In the genomic region with DNA sequence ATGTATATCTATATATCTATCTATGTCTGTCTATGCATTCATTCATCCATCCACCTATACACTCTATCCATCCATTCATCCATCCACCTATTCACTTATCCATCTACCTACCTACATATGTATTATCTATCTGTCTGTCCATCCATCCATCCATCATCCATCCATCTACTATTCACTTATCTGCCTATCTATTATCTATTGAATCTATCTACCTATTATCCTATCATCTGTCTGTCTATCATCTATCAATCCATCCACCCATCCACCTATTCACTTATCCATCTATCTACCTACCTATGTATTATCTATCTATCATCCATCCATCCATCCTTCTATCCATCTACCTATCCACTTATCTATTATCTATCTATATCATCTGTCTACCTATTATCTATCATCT, we compare ENCODE assay signal across 23 cellular contexts.
DNase-seq lines count a peak whose midpoint lies in the region; ATAC-seq, FAIRE-seq and TF ChIP-seq lines count a peak whose summit lies in the region.
"Had no signal": no experiment of that assay in that cellular context is flagged by ENCODE, and none has a peak within 500 bp of the region (broad histone marks: within the 10 kb centered on the region; RNA-seq: fewer than 3 reads in every experiment).

No MANE protein-coding gene starts in this region.

- H4K20me1 ChIP-seq in HepG2 (ENCODE audit: insufficient read depth, low read length) (no peaks in the 10 kb centered on the region), K562 (replicated peaks; ENCODE audit: control insufficient read depth, insufficient read depth, low read length) (no peaks in the 10 kb centered on the region)
- H4K20me1 ChIP-seq: BLaER1 had no signal

- H3K27me3 ChIP-seq in HepG2 (ENCODE audit: control insufficient read depth in 1 of 2, insufficient read depth in 2 of 2, low read length in 2 of 2), result no peaks in the 10 kb centered on the region
- no peaks in the 10 kb centered on the region for H3K27me3 ChIP-seq in right lobe of liver
- no peaks in the 10 kb centered on the region for H3K27me3 ChIP-seq in K562 (ENCODE audit: control insufficient read depth in 2 of 2, insufficient read depth in 2 of 2, low read length in 2 of 2)
- H3K27me3 ChIP-seq: BE2C, BLaER1 had no signal

- DNase-seq in HepG2 (ENCODE audit: low spot score), result no peak
- no peak for DNase-seq in right lobe of liver
- no peak for DNase-seq in K562 (ENCODE audit: extremely low read depth in 1 of 4, low spot score in 3 of 4)
- DNase-seq in GM20000 (ENCODE audit: low spot score), result no peak
- DNase-seq in mucosa of gallbladder (ENCODE audit: low spot score), result no peak
- no peak for DNase-seq in middle frontal gyrus (ENCODE audit: extremely low spot score, low spot score)
- DNase-seq: AML-193; BE2C; C1 segment of cervical spinal cord; Caco-2; Calu3; CD4-positive, alpha-beta T cell; CD8-positive, alpha-beta T cell; DMS79 treated with DMSO at 0.1 percent for 48 hours; GF-D8 had no signal

- H3K4me3 ChIP-seq in HepG2 (replicated peaks in 1 of 3; ENCODE audit: insufficient read depth in 1 of 3, low read depth in 2 of 3, low read length in 3 of 3) (no peak overlapping the region), right lobe of liver (no peak overlapping the region), HEK293 (ENCODE audit: low read depth, low read length) (no peak overlapping the region), K562 (no peak overlapping the region)
- H3K4me3 ChIP-seq: A549, BLaER1 had no signal

- H3K9me3 ChIP-seq in HepG2 (ENCODE audit: low read length) (no peaks in the 10 kb centered on the region), right lobe of liver (no peaks in the 10 kb centered on the region), HEK293 (ENCODE audit: control insufficient read depth, insufficient read depth, low read depth, low read length) (no peaks in the 10 kb centered on the region), K562 (replicated peaks; ENCODE audit: control insufficient read depth, insufficient read depth, low read depth, low read length) (no peaks in the 10 kb centered on the region)
- H3K9me3 ChIP-seq: A549, BE2C, BLaER1, Caco-2 had no signal

- H3K36me3 ChIP-seq in HepG2 (replicated peaks in 1 of 2; ENCODE audit: control insufficient read depth in 1 of 2, insufficient read depth in 2 of 2, low read length in 2 of 2) (no peaks in the 10 kb centered on the region), right lobe of liver (no peaks in the 10 kb centered on the region), HEK293 (ENCODE audit: control insufficient read depth in 2 of 2, insufficient read depth in 1 of 2, low read length in 2 of 2) (no peaks in the 10 kb centered on the region), K562 (ENCODE audit: control insufficient read depth, insufficient read depth, low read length) (no peaks in the 10 kb centered on the region)
- H3K36me3 ChIP-seq: BE2C, BLaER1 had no signal

- no peak for TF ChIP-seq RAD21 in HepG2 (CRISPR knock-in tag; IDR thresholded peaks at IDR 0.05)
- no peak for TF ChIP-seq RAD21 in K562 (CRISPR knock-in tag; conservative IDR thresholded peaks at IDR 0.05 in 1 of 2, IDR thresholded peaks at IDR 0.05 in 1 of 2)

- H3K9ac ChIP-seq in HepG2 (ENCODE audit: insufficient read depth, low read depth, low read length), result no peak overlapping the region
- no peak overlapping the region for H3K9ac ChIP-seq in K562 (ENCODE audit: insufficient read depth in 1 of 2, low read depth in 2 of 2, low read length in 2 of 2)
- H3K9ac ChIP-seq: BLaER1 had no signal

- no peak for TF ChIP-seq EP300 in HepG2 (IDR thresholded peaks at IDR 0.05; ENCODE audit: low read depth in 2 of 2, low read length in 2 of 2)
- no peak for TF ChIP-seq EP300 in HepG2 (CRISPR knock-in tag; IDR thresholded peaks at IDR 0.05; ENCODE audit: borderline replicate concordance)
- TF ChIP-seq EP300 in K562 (IDR thresholded peaks at IDR 0.05; ENCODE audit: low read length), result no peak

- H3K27ac ChIP-seq in HepG2 (ENCODE audit: extremely low read length, insufficient read depth, low read length) (no peak overlapping the region), right lobe of liver (no peak overlapping the region), HEK293 (ENCODE audit: extremely low read depth, low read depth, low read length) (no peak overlapping the region), K562 (ENCODE audit: extremely low read depth, low read depth, low read length) (no peak overlapping the region)
- H3K27ac ChIP-seq: 22Rv1, A549, BLaER1 had no signal

- H2AFZ ChIP-seq in HepG2 (ENCODE audit: low read length) (no peak overlapping the region), K562 (ENCODE audit: low read depth, low read length) (no peak overlapping the region)

- POLR2A ChIA-PET in HepG2 (lab: Yijun Ruan, JAX) (no interaction called here), HEK293 (lab: Yijun Ruan, JAX) (no interaction called here), K562 (lab: Yijun Ruan, JAX) (no interaction called here)

- no peak for FAIRE-seq in HepG2 (lab: Jason Lieb, UNC)
- FAIRE-seq in K562 (lab: Jason Lieb, UNC), result no peak
- FAIRE-seq: A549, D721Med, G401.6, GM12891, GM19239 had no signal

- H3K4me2 ChIP-seq in HepG2 (ENCODE audit: low read depth, low read length), result no peak overlapping the region
- H3K4me2 ChIP-seq in K562 (ENCODE audit: insufficient read depth, low read length), result no peak overlapping the region
- H3K4me2 ChIP-seq: A549, BLaER1 had no signal

- no peak for ATAC-seq in HepG2
- no peak for ATAC-seq in right lobe of liver
- ATAC-seq in K562, result no peak
- ATAC-seq: A549; CD8-positive, alpha-beta T cell had no signal

- TF ChIP-seq POLR2A in HepG2 (IDR thresholded peaks at IDR 0.05; ENCODE audit: insufficient read depth in 1 of 2, low read depth in 2 of 2, low read length in 2 of 2) (no peak), right lobe of liver (IDR thresholded peaks at IDR 0.05) (no peak), K562 (conservative IDR thresholded peaks at IDR 0.05) (no peak)

- in situ Hi-C loops in HepG2 (cut with HindIII; ENCODE audit: extremely low pct_ligation_motif_present, low pct_unique_long_range_greater_than_20kb), result no loop called here
- in situ Hi-C loops in K562 (cut with MboI), result no loop called here

- no peaks in the 10 kb centered on the region for H3K79me2 ChIP-seq in HepG2 (ENCODE audit: insufficient read depth, low read length)
- no peaks in the 10 kb centered on the region for H3K79me2 ChIP-seq in K562 (ENCODE audit: control insufficient read depth, insufficient read depth, low read length)

- H3K4me1 ChIP-seq in HepG2 (ENCODE audit: insufficient read depth, low read length) (no peaks in the 10 kb centered on the region), right lobe of liver (no peaks in the 10 kb centered on the region), HEK293 (ENCODE audit: control insufficient read depth, insufficient read depth, low read length) (no peaks in the 10 kb centered on the region), K562 (replicated peaks in 1 of 2; ENCODE audit: control insufficient read depth in 2 of 2, insufficient read depth in 2 of 2, low read length in 2 of 2) (no peaks in the 10 kb centered on the region)
- H3K4me1 ChIP-seq: A549, BE2C, BLaER1, Caco-2 had no signal

- TF ChIP-seq CTCF in HepG2 (CRISPR knock-in tag; IDR thresholded peaks at IDR 0.05) (no peak), right lobe of liver (IDR thresholded peaks at IDR 0.05) (no peak), HEK293 (tag by site-specific recombination; IDR thresholded peaks at IDR 0.05) (no peak), K562 (IDR thresholded peaks at IDR 0.05 in 2 of 3, conservative IDR thresholded peaks at IDR 0.05 in 1 of 3; ENCODE audit: insufficient read depth in 2 of 3, low read depth in 1 of 3, low read length in 3 of 3) (no peak), GM20000 (IDR thresholded peaks at IDR 0.05; ENCODE audit: extremely low read depth, missing control alignments) (no peak)

- intact Hi-C loops in HepG2 (cut with micrococcal nuclease; ENCODE audit: unreplicated experiment), result no loop called here
- intact Hi-C loops in right lobe of liver (cut with DNase I), result no loop called here
- intact Hi-C loops in K562 (cut with micrococcal nuclease), result no loop called here

- BruUV-seq in HepG2 (replicated peaks; lab: Mats Ljungman, UMichigan), result no TSS peak
- BruUV-seq in K562 (replicated peaks; lab: Mats Ljungman, UMichigan), result no TSS peak

- CTCF ChIA-PET in HepG2 (lab: Yijun Ruan, JAX; ENCODE audit: low intra/inter-chr PET ratio, low total read pairs), result no interaction called here
- CTCF ChIA-PET in HEK293 (lab: Yijun Ruan, JAX), result interaction anchor here (0.6 kb wide), 1 partner anchor 11 kb away, joined by 3 read pairs; no protein-coding TSS in a partner anchor
- CTCF ChIA-PET in K562 (lab: Yijun Ruan, JAX; ENCODE audit: low intra/inter-chr PET ratio), result no interaction called here

- no peaks in the 10 kb centered on the region for H3K9me1 ChIP-seq in K562 (ENCODE audit: control insufficient read depth, insufficient read depth, low read length)

TF ChIP-seq in HEK293, 187 proteins besides CTCF, POLR2A, EP300 and RAD21:
- TF ChIP-seq ZNF366 (tag by site-specific recombination; conservative IDR thresholded peaks at IDR 0.05) (peak; percentile 52), KLF8 (tag by site-specific recombination; IDR thresholded peaks at IDR 0.05) (no peak), ZNF292 (tag by site-specific recombination; IDR thresholded peaks at IDR 0.05; ENCODE audit: borderline replicate concordance, low read depth) (no peak)

TF ChIP-seq in K562, 482 proteins besides CTCF, POLR2A, EP300 and RAD21 (continues in another document):
- TF ChIP-seq KAT8 (IDR thresholded peaks at IDR 0.05; ENCODE audit: low read depth) (no peak), NCOA4 (IDR thresholded peaks at IDR 0.05; ENCODE audit: partially characterized antibody) (no peak), COPS2 (conservative IDR thresholded peaks at IDR 0.05) (no peak), TRIM24 (IDR thresholded peaks at IDR 0.05) (no peak), TBL1XR1 (IDR thresholded peaks at IDR 0.05; ENCODE audit: low read length in 2 of 2) (no peak), BCL6 (CRISPR knock-in tag; IDR thresholded peaks at IDR 0.05) (no peak), ZNF175 (CRISPR knock-in tag; IDR thresholded peaks at IDR 0.05; ENCODE audit: low read depth) (no peak), ZKSCAN3 (CRISPR knock-in tag; IDR thresholded peaks at IDR 0.05) (no peak), DACH1 (IDR thresholded peaks at IDR 0.05; ENCODE audit: partially characterized antibody) (peak; percentile 43), MIER1 (IDR thresholded peaks at IDR 0.05; ENCODE audit: low read depth) (no peak), CHD4 (IDR thresholded peaks at IDR 0.05; ENCODE audit: insufficient read depth, insufficient replicate concordance, low read depth, low read length, poor library complexity, severe bottlenecking) (no peak), CREBBP (IDR thresholded peaks at IDR 0.05; ENCODE audit: low read depth, low read length) (peak; percentile 78)
